In the genomic region with DNA sequence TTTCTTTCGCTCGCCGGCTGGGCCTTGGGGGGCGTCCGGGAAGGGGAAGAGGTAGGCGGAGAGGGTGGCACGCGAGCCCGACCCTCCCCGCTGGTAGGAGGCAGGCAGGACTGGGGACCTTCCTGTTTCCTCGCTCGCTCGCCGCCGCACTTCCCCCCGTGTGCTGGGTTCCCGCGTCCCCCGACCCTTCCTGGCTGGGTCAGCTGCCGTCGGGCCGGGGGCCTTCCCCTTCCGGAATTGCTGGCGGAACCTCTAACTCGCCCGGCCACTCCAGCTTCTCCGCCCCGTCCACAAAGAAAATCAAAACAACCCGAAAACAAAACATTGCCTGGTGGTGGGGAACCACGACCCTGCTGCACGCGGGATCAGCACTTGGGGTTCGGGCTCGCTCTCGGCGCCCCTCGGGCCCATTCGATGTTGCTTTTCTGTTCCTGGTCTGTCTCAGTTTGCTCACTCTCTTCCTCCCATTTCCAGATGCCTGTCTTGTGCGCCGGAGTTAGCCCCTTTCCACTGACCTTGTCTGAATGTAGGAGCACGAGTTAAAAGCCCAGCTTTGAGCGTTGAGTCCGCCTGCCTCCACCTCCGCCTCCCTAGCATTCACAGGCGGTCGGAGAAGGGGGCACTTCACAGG, we compare ENCODE assay signal across 8 cellular contexts. TPM values are rescaled to one million over a fixed set of nuclear protein-coding genes. Genes with fewer than 3 reads are reported as not detected.
A peak's percentile ranks its signal among the peaks of the same experiment; 100 is the strongest.
DNase-seq lines count a peak whose midpoint lies in the region; ATAC-seq and TF ChIP-seq lines count a peak whose summit lies in the region.

No MANE protein-coding gene starts in this region.

- peak overlapping the region; percentile 91 for H3K27ac Mint-ChIP-seq in activated CD4-positive, alpha-beta memory T cell treated with anti-CD3 and anti-CD28 coated beads for 36 hours
- peak overlapping the region; percentile 97 to 99 (median 99) for H3K27ac Mint-ChIP-seq in naive thymus-derived CD8-positive, alpha-beta T cell

- H3K27me3 Mint-ChIP-seq in activated CD4-positive, alpha-beta memory T cell treated with anti-CD3 and anti-CD28 coated beads for 36 hours: peaks cover 6% of the 10 kb centered on the region
- H3K27me3 Mint-ChIP-seq in naive thymus-derived CD8-positive, alpha-beta T cell: peaks cover 0 to 8% (median 3%) of the 10 kb centered on the region in 5 donors

- H3K36me3 ChIP-seq in HAP-1 (replicated peaks) (peaks cover 5% of the 10 kb centered on the region), thymus (ENCODE audit: control insufficient read depth, insufficient read depth) (no peaks in the 10 kb centered on the region)

- DNase-seq in activated CD4-positive, alpha-beta T cell treated with anti-CD3 and anti-CD28 coated beads for 48 hours: peak; percentile 62
- DNase-seq in activated CD4-positive, alpha-beta T cell treated with anti-CD3 and anti-CD28 coated beads, Interleukin-2, amount 50 U/mL, for 1 hour: no peak
- DNase-seq in HAP-1 (ENCODE audit: low spot score in 2 of 2): peak in 1 of 2 experiments; percentile 64
- DNase-seq in M059J (ENCODE audit: low read depth): peak; percentile 35
- peak; percentile 64 for DNase-seq in activated CD4-positive, alpha-beta memory T cell treated with anti-CD3 and anti-CD28 coated beads for 36 hours
- DNase-seq in fibroblast of the aortic adventitia (ENCODE audit: low read depth): peak; percentile 25
- peak in 3 of 10 donors; percentile 5 to 25 (median 9) for DNase-seq in naive thymus-derived CD8-positive, alpha-beta T cell

- POLR2A ChIA-PET in activated CD4-positive, alpha-beta memory T cell treated with anti-CD3 and anti-CD28 coated beads for 36 hours (lab: Charles Lee): interaction anchor here (0.6 kb wide), 1 partner anchor 207 kb away, joined by 3 read pairs; no protein-coding TSS in a partner anchor
- POLR2A ChIA-PET in naive thymus-derived CD8-positive, alpha-beta T cell (lab: Charles Lee): interaction anchor here (0.8 kb wide), 1 partner anchor 10 kb away, joined by 3 read pairs; no protein-coding TSS in a partner anchor

- H3K9me3 ChIP-seq in HAP-1: no peaks in the 10 kb centered on the region
- no peaks in the 10 kb centered on the region for H3K9me3 ChIP-seq in thymus (ENCODE audit: control insufficient read depth)

- peak; percentile 35 to 38 for ATAC-seq in naive thymus-derived CD8-positive, alpha-beta T cell

- H3K4me1 Mint-ChIP-seq in activated CD4-positive, alpha-beta memory T cell treated with anti-CD3 and anti-CD28 coated beads for 36 hours (ENCODE audit: low read depth): peaks cover 37% of the 10 kb centered on the region
- peaks cover 30 to 53% (median 50%) of the 10 kb centered on the region in 4 donors for H3K4me1 Mint-ChIP-seq in naive thymus-derived CD8-positive, alpha-beta T cell

- CTCF ChIA-PET in activated CD4-positive, alpha-beta memory T cell treated with anti-CD3 and anti-CD28 coated beads for 36 hours (lab: Charles Lee): interaction anchor here (0.7 kb wide), 1 partner anchor 143 kb away, joined by 4 read pairs; no protein-coding TSS in a partner anchor

- H3K4me3 Mint-ChIP-seq in activated CD4-positive, alpha-beta memory T cell treated with anti-CD3 and anti-CD28 coated beads for 36 hours: peak overlapping the region; percentile 87
- peak overlapping the region; percentile 87 to 100 (median 98) for H3K4me3 Mint-ChIP-seq in naive thymus-derived CD8-positive, alpha-beta T cell

- in situ Hi-C loops in HAP-1 (cut with MboI; ENCODE audit: low sequenced_read_pairs): no loop called here

- H3K4me3 ChIP-seq in HAP-1 (peak overlapping the region; percentile 91), fibroblast of the aortic adventitia (ENCODE audit: low read depth, low read length) (peak overlapping the region; percentile 98), thymus (ENCODE audit: low read length) (peak overlapping the region; percentile 89)

- H3K4me1 ChIP-seq in HAP-1 (peaks cover 17% of the 10 kb centered on the region), thymus (ENCODE audit: control insufficient read depth, insufficient read depth, low read length) (peaks cover 21% of the 10 kb centered on the region)

- no peak for TF ChIP-seq CTCF in fibroblast of the aortic adventitia (IDR thresholded peaks at IDR 0.05; ENCODE audit: insufficient read depth, low read length)

- intact Hi-C loops in activated CD4-positive, alpha-beta memory T cell treated with anti-CD3 and anti-CD28 coated beads for 36 hours (cut with micrococcal nuclease): loop anchor here (1.0 to 10.0 kb wide), 5 partner anchors 34 to 1238 kb away; a partner anchor contains a TSS

- peaks cover 29% of the 10 kb centered on the region for H3K36me3 Mint-ChIP-seq in activated CD4-positive, alpha-beta memory T cell treated with anti-CD3 and anti-CD28 coated beads for 36 hours
- peaks cover 3 to 16% (median 7%) of the 10 kb centered on the region in 3 donors for H3K36me3 Mint-ChIP-seq in naive thymus-derived CD8-positive, alpha-beta T cell

- peak overlapping the region; percentile 98 for H3K27ac ChIP-seq in thymus (ENCODE audit: low read depth)

- WGBS in thymus: under 1% methylated on average over 46 of the region's 46 CpGs

- H3K27me3 ChIP-seq in HAP-1 (ENCODE audit: low read depth) (no peaks in the 10 kb centered on the region), thymus (ENCODE audit: control insufficient read depth, insufficient read depth) (no peaks in the 10 kb centered on the region)

- H3K9me3 Mint-ChIP-seq in activated CD4-positive, alpha-beta memory T cell treated with anti-CD3 and anti-CD28 coated beads for 36 hours: no peaks in the 10 kb centered on the region
- H3K9me3 Mint-ChIP-seq in naive thymus-derived CD8-positive, alpha-beta T cell: no peaks in the 10 kb centered on the region

RNA-seq across cellular contexts. Expression of a gene that starts 0.6 kb away (rescaled TPM):
- 56.7 and 62.4 TPM in 2 replicates for total RNA-seq in M059J (2014; rRNA removed; shearing (Covaris generic))
- 100 to 1,000 TPM; 161 to 173 TPM for total RNA-seq in activated CD4-positive, alpha-beta memory T cell treated with anti-CD3 and anti-CD28 coated beads for 36 hours
- total RNA-seq in fibroblast of the aortic adventitia (ENCODE audit: low replicate concordance): 85.1 and 124 TPM in 2 replicates
- total RNA-seq in naive thymus-derived CD8-positive, alpha-beta T cell: 100 to 1,000 TPM; 249 to 289 TPM
- polyA plus RNA-seq in naive thymus-derived CD8-positive, alpha-beta T cell: 10 to 100 TPM; 63.3 to 79.4 (median 71.9) TPM
- 108 TPM for polyA plus RNA-seq in thymus
